9 cellular contexts compared by ENCODE assay signal in the genomic region with DNA sequence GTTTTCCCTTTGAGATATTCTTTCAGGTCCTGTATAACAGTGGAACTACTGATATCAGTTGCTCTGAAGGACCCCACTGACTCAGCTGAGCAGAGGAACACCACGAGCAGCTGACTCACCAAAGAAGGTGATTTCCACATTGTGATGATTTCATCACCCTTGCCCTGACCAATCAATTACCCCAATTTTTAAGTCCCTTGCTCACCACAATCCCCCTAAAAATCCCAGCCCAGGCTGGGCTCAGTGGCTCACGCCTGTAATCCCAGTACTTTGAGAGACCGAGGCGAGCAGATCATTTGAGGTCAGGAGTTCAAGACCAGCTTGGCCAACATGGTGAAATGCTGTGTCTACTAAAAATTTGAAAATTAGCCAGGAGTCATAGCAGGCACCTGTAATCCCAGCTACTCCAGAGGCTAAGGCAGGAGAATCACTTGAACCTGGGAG.
A peak's percentile ranks its signal among the peaks of the same experiment; 100 is the strongest.
DNase-seq lines count a peak whose midpoint lies in the region; ATAC-seq, FAIRE-seq and TF ChIP-seq lines count a peak whose summit lies in the region.
"Had no signal": no experiment of that assay in that cellular context is flagged by ENCODE, and none has a peak within 500 bp of the region (broad histone marks: within the 10 kb centered on the region; RNA-seq: fewer than 3 reads in every experiment).

No MANE protein-coding gene starts in this region.

- H3K36me3 ChIP-seq in keratinocyte (ENCODE audit: control insufficient read depth in 2 of 2, extremely low read depth in 1 of 2, insufficient read depth in 2 of 2, low read length in 2 of 2) = no peaks in the 10 kb centered on the region

- dilution Hi-C loops in keratinocyte (cut with MboI; ENCODE audit: extremely low pct_ligation_motif_present, low sequenced_read_pairs) = no loop called here

- no peak overlapping the region for H3K4me3 ChIP-seq in keratinocyte (ENCODE audit: control insufficient read depth in 2 of 3, extremely low read depth in 1 of 3, insufficient read depth in 2 of 3, low read depth in 1 of 3, low read length in 3 of 3)

- no peak for TF ChIP-seq CTCF in keratinocyte (optimal IDR thresholded peaks at IDR 0.05 in 1 of 3, IDR thresholded peaks at IDR 0.05 in 1 of 3, conservative IDR thresholded peaks at IDR 0.05 in 1 of 3; ENCODE audit: extremely low read depth in 1 of 3, insufficient read depth in 2 of 3, low read length in 3 of 3)

- DNase-seq in ELR (ENCODE audit: low read depth) = peak; percentile 97
- DNase-seq in activated CD4-positive, alpha-beta T cell treated with anti-CD3 and anti-CD28 coated beads, Interleukin-2, amount 50 U/mL, for 4 hours = peak; percentile 27 to 34
- no peak for DNase-seq in keratinocyte (ENCODE audit: low read depth, low spot score)
- DNase-seq in iPS-NIHi11 (ENCODE audit: low spot score) = no peak
- DNase-seq in G401 (ENCODE audit: low spot score) = no peak
- no peak for DNase-seq in KG1 (lab: John Stamatoyannopoulos, UW)
- no peak for DNase-seq in Right ventricle myocardium inferior (ENCODE audit: missing footprints)

- intact Hi-C loops in Right ventricle myocardium inferior (cut with DNase I) = no loop called here

- FAIRE-seq in keratinocyte (lab: Jason Lieb, UNC) = peak; percentile 76
- FAIRE-seq: endothelial cell of umbilical vein had no signal

- H3K27ac ChIP-seq in keratinocyte (ENCODE audit: control insufficient read depth, insufficient read depth, low read length) = peak overlapping the region; percentile 52

- no peaks in the 10 kb centered on the region for H3K9me3 ChIP-seq in keratinocyte (ENCODE audit: control insufficient read depth, low read depth, low read length)

- H3K79me2 ChIP-seq in keratinocyte (ENCODE audit: control insufficient read depth, insufficient read depth, low read length) = no peaks in the 10 kb centered on the region

- H2AFZ ChIP-seq in keratinocyte (ENCODE audit: control insufficient read depth, low read length) = no peak overlapping the region

- in situ Hi-C loops in G401 (cut with HindIII; ENCODE audit: low sequenced_read_pairs) = no loop called here

- no peaks in the 10 kb centered on the region for H4K20me1 ChIP-seq in keratinocyte (ENCODE audit: control insufficient read depth, extremely low read depth, insufficient read depth, low read length)

- H3K9me1 ChIP-seq in keratinocyte (ENCODE audit: control insufficient read depth, extremely low read depth, insufficient read depth, low read length) = peaks cover 2% of the 10 kb centered on the region

- H3K27me3 ChIP-seq in keratinocyte (ENCODE audit: control insufficient read depth, extremely low read depth, insufficient read depth, low read length) = no peaks in the 10 kb centered on the region

- no peak overlapping the region for H3K9ac ChIP-seq in keratinocyte (ENCODE audit: control insufficient read depth, extremely low read depth, insufficient read depth, low read length)

- H3K4me2 ChIP-seq in keratinocyte (ENCODE audit: control insufficient read depth, extremely low read depth, insufficient read depth, low read depth, low read length) = peak overlapping the region; percentile 4

- H3K4me1 ChIP-seq in keratinocyte (ENCODE audit: control insufficient read depth, extremely low read depth, insufficient read depth, low read length) = peaks cover 18% of the 10 kb centered on the region

- ATAC-seq in HG02852 (IDR thresholded peaks at IDR 0.05; ENCODE audit: unreplicated experiment) (peak; percentile 93), Right ventricle myocardium inferior (no peak)

Comparison
In these comparisons a context has a peak if more than half of its experiments do, and no peak if none do; other contexts are left out.
1. DNase-seq: peak in ELR (single experiment) and activated CD4-positive, alpha-beta T cell treated with anti-CD3 and anti-CD28 coated beads, Interleukin-2, amount 50 U/mL, for 4 hours (2 of 2); none in keratinocyte (single experiment), iPS-NIHi11 (single experiment), G401 (single experiment), KG1 (single experiment) and Right ventricle myocardium inferior (single experiment).